In genomic region chr9:94174164-94174563, GRCh38 we compare ENCODE assay signal across 1 cellular context.
TF ChIP-seq lines count a peak whose summit lies in the region.

No MANE protein-coding gene starts in this region.

TF ChIP-seq in WTC11, 78 proteins besides CTCF, POLR2A, EP300 and RAD21 (continued from another document):
- TF ChIP-seq PRDM15 (CRISPR knock-in tag; IDR thresholded peaks at IDR 0.05): no peak
- TF ChIP-seq RELA (CRISPR knock-in tag; IDR thresholded peaks at IDR 0.05; ENCODE audit: borderline replicate concordance): no peak
- TF ChIP-seq CREM (CRISPR knock-in tag; IDR thresholded peaks at IDR 0.05): no peak
- TF ChIP-seq ZNF281 (CRISPR knock-in tag; IDR thresholded peaks at IDR 0.05): no peak
- TF ChIP-seq TEAD1 (CRISPR knock-in tag; IDR thresholded peaks at IDR 0.05): no peak
- no peak for TF ChIP-seq KAT7 (CRISPR knock-in tag; IDR thresholded peaks at IDR 0.05; ENCODE audit: borderline replicate concordance)
- TF ChIP-seq ZNF423 (CRISPR knock-in tag; IDR thresholded peaks at IDR 0.05): no peak
